Comparison of ENCODE assay signal across 38 cellular contexts in genomic region chr6:132381381-132381780, GRCh38. TPM values are rescaled to one million over a fixed set of nuclear protein-coding genes. Genes with fewer than 3 reads are reported as not detected.
"Had no signal": no experiment of that assay in that cellular context is flagged by ENCODE, and none has a peak within 500 bp of the region (broad histone marks: within the 10 kb centered on the region; RNA-seq: fewer than 3 reads in every experiment).

No MANE protein-coding gene starts in this region.

- H3K4me1 ChIP-seq: ascending aorta had no signal

- H3K27ac Mint-ChIP-seq: activated B cell treated with CpG ODN at 0.5 μM for 24 hours; activated CD4-positive, alpha-beta memory T cell treated with anti-CD3 and anti-CD28 coated beads for 36 hours; activated CD4-positive, alpha-beta T cell treated with anti-CD3 and anti-CD28 coated beads, Interleukin-2, amount 10 ng/mL, durations not matched to agents 24 days and 14 days; activated CD8-positive, alpha-beta T cell treated with anti-CD3 and anti-CD28 coated beads for 36 hours; activated naive CD4-positive, alpha-beta T cell treated with anti-CD3 and anti-CD28 coated beads for 36 hours; activated naive CD4-positive, alpha-beta T cell treated with anti-CD3 and anti-CD28 coated beads, Interleukin-2, amount 50 U/mL, for 72 hours; activated naive CD8-positive, alpha-beta T cell treated with anti-CD3 and anti-CD28 coated beads for 36 hours; activated T-cell treated with anti-CD3 and anti-CD28 coated beads, Interleukin-2, amount 50 U/mL, for 72 hours; activated T-helper 1 cell treated with anti-CD3 and anti-CD28 coated beads, Interleukin-12 subunit alpha, Interleukin-12 subunit beta, Interleukin-2, Interleukin-4 antibody, amounts not matched to agents 30 ng/mL and 10 ng/mL and 1 ng/mL, durations not matched to agents 14 hours and 24 hours and 36 hours; activated T-helper 17 cell treated with anti-CD3 and anti-CD28 coated beads, Interleukin-2, amount 50 U/mL, for 72 hours; T-helper 1 cell treated with Interleukin-12 subunit alpha and Interleukin-12 subunit beta and Interleukin-4 antibody, amounts not matched to agents 30 μg/mL and 1 μg/mL, for 36 hours; T-helper 2 cell treated with Interferon-gamma antibody and Interleukin-4, amounts not matched to agents 5 μg/mL and 100 μg/mL, for 36 hours had no signal

- H3K36me3 Mint-ChIP-seq: activated CD4-positive, alpha-beta memory T cell treated with anti-CD3 and anti-CD28 coated beads for 36 hours; activated naive CD4-positive, alpha-beta T cell treated with anti-CD3 and anti-CD28 coated beads, Interleukin-2, amount 50 U/mL, for 72 hours; activated naive CD8-positive, alpha-beta T cell treated with anti-CD3 and anti-CD28 coated beads for 36 hours had no signal

- H3K4me3 ChIP-seq: ascending aorta, cardiac muscle cell had no signal

- H3K9me3 Mint-ChIP-seq: activated CD4-positive, alpha-beta memory T cell treated with anti-CD3 and anti-CD28 coated beads for 36 hours; activated CD4-positive, alpha-beta T cell treated with anti-CD3 and anti-CD28 coated beads, Interleukin-2, amount 10 ng/mL, durations not matched to agents 24 days and 14 days; activated CD8-positive, alpha-beta T cell treated with anti-CD3 and anti-CD28 coated beads for 36 hours; activated naive CD4-positive, alpha-beta T cell treated with anti-CD3 and anti-CD28 coated beads for 36 hours; activated naive CD8-positive, alpha-beta T cell treated with anti-CD3 and anti-CD28 coated beads for 36 hours; activated T-helper 17 cell treated with anti-CD3 and anti-CD28 coated beads, Interleukin-2, amount 50 U/mL, for 72 hours; central memory CD8-positive, alpha-beta T cell; T-helper 1 cell treated with Interleukin-12 subunit alpha and Interleukin-12 subunit beta and Interleukin-4 antibody, amounts not matched to agents 30 μg/mL and 1 μg/mL, for 36 hours; T-helper 2 cell treated with Interferon-gamma antibody and Interleukin-4, amounts not matched to agents 5 μg/mL and 100 μg/mL, for 36 hours had no signal

- H3K27me3 Mint-ChIP-seq: activated B cell treated with CpG ODN at 0.5 μM for 24 hours had no signal

- H3K4me1 Mint-ChIP-seq: activated CD4-positive, alpha-beta T cell treated with anti-CD3 and anti-CD28 coated beads, Interleukin-2, amount 10 ng/mL, durations not matched to agents 24 days and 14 days; activated naive CD8-positive, alpha-beta T cell treated with anti-CD3 and anti-CD28 coated beads for 36 hours; activated T-helper 17 cell treated with anti-CD3 and anti-CD28 coated beads, Interleukin-2, amount 50 U/mL, for 72 hours; brain; central memory CD8-positive, alpha-beta T cell had no signal

- FAIRE-seq: bronchial epithelial cell, TTC549 had no signal

- H3K4me3 Mint-ChIP-seq: activated B cell treated with CpG ODN at 0.5 μM for 24 hours; activated CD4-positive, alpha-beta memory T cell treated with anti-CD3 and anti-CD28 coated beads for 36 hours; activated CD4-positive, alpha-beta T cell treated with anti-CD3 and anti-CD28 coated beads, Interleukin-2, amount 10 ng/mL, durations not matched to agents 24 days and 14 days; activated CD8-positive, alpha-beta T cell treated with anti-CD3 and anti-CD28 coated beads for 36 hours; activated naive CD4-positive, alpha-beta T cell treated with anti-CD3 and anti-CD28 coated beads for 36 hours; activated naive CD8-positive, alpha-beta T cell treated with anti-CD3 and anti-CD28 coated beads for 36 hours; activated T-cell treated with anti-CD3 and anti-CD28 coated beads, Interleukin-2, amount 50 U/mL, for 4 hours; activated T-cell treated with anti-CD3 and anti-CD28 coated beads, Interleukin-2, amount 50 U/mL, for 72 hours; activated T-helper 1 cell treated with anti-CD3 and anti-CD28 coated beads, Interleukin-12 subunit alpha, Interleukin-12 subunit beta, Interleukin-2, Interleukin-4 antibody, amounts not matched to agents 30 ng/mL and 10 ng/mL and 1 ng/mL, durations not matched to agents 14 hours and 24 hours and 36 hours; activated T-helper 17 cell treated with anti-CD3 and anti-CD28 coated beads, Interleukin-2, amount 50 U/mL, for 72 hours; brain; central memory CD8-positive, alpha-beta T cell; T-helper 1 cell treated with Interleukin-12 subunit alpha and Interleukin-12 subunit beta and Interleukin-4 antibody, amounts not matched to agents 30 μg/mL and 1 μg/mL, for 36 hours; T-helper 2 cell treated with Interferon-gamma antibody and Interleukin-4, amounts not matched to agents 5 μg/mL and 100 μg/mL, for 36 hours had no signal

- H3K27me3 ChIP-seq: ascending aorta, cardiac muscle cell had no signal

- H3K9me3 ChIP-seq: ascending aorta had no signal

- DNase-seq: activated B cell treated with CpG ODN at 0.5 μM for 24 hours; activated CD4-positive, alpha-beta memory T cell treated with anti-CD3 and anti-CD28 coated beads for 36 hours; activated CD4-positive, alpha-beta T cell treated with anti-CD3 and anti-CD28 coated beads for 4 hours; activated CD4-positive, alpha-beta T cell treated with anti-CD3 and anti-CD28 coated beads, Interleukin-2, amount 10 ng/mL, durations not matched to agents 24 days and 14 days; activated CD4-positive, alpha-beta T cell treated with anti-CD3 and anti-CD28 coated beads, Interleukin-2, amount 50 U/mL, for 1 hour; activated CD4-positive, alpha-beta T cell treated with anti-CD3 and anti-CD28 coated beads, Interleukin-2, amount 50 U/mL, for 4 hours; activated CD4-positive, CD25-positive, alpha-beta regulatory T cell treated with anti-CD3 and anti-CD28 coated beads, Interleukin-2, amount 50 U/mL, for 72 hours; activated CD8-positive, alpha-beta memory T cell treated with anti-CD3 and anti-CD28 coated beads, Interleukin-2, amount 50 U/mL, for 4 hours; activated CD8-positive, alpha-beta T cell treated with anti-CD3 and anti-CD28 coated beads for 36 hours; activated effector memory CD4-positive, alpha-beta T cell treated with anti-CD3 and anti-CD28 coated beads, Interleukin-2, amount 50 U/mL, for 16 hours; activated gamma-delta T cell treated with Interleukin-2 at 50 U/mL for 16 hours; activated naive CD4-positive, alpha-beta T cell; activated naive CD4-positive, alpha-beta T cell treated with anti-CD3 and anti-CD28 coated beads for 36 hours; activated naive CD4-positive, alpha-beta T cell treated with anti-CD3 and anti-CD28 coated beads, Interleukin-2, amount 50 U/mL, for 16 hours; activated naive CD8-positive, alpha-beta T cell treated with anti-CD3 and anti-CD28 coated beads for 36 hours; activated T-cell treated with anti-CD3 and anti-CD28 coated beads for 4 hours; activated T-cell treated with anti-CD3 and anti-CD28 coated beads, Interleukin-2, amount 50 U/mL, for 1 hour; activated T-cell treated with anti-CD3 and anti-CD28 coated beads, Interleukin-2, amount 50 U/mL, for 4 hours; activated T-cell treated with anti-CD3 and anti-CD28 coated beads, Interleukin-2, amount 50 U/mL, for 72 hours; amygdala; anterior cingulate cortex; caudate nucleus; cerebellar nuclear complex; T-helper 1 cell; T-helper 2 cell; T-helper 9 cell had no signal

- H3K27ac ChIP-seq: ascending aorta, cardiac muscle cell, VCaP had no signal

- ATAC-seq: activated CD8-positive, alpha-beta T cell treated with anti-CD3 and anti-CD28 coated beads for 36 hours; activated naive CD4-positive, alpha-beta T cell treated with anti-CD3 and anti-CD28 coated beads, Interleukin-2, amount 50 U/mL, for 72 hours; activated T-cell treated with anti-CD3 and anti-CD28 coated beads, Interleukin-2, amount 50 U/mL, for 4 hours; activated T-cell treated with anti-CD3 and anti-CD28 coated beads, Interleukin-2, amount 50 U/mL, for 72 hours; activated T-helper 17 cell treated with anti-CD3 and anti-CD28 coated beads, Interleukin-2, amount 50 U/mL, for 72 hours had no signal

- H3K36me3 ChIP-seq: ascending aorta, cardiac muscle cell had no signal

RNA-seq across cellular contexts. Expression of gene MOXD1, which starts 19.9 kb away (rescaled TPM):
- total RNA-seq: activated CD4-positive, alpha-beta memory T cell treated with anti-CD3 and anti-CD28 coated beads for 36 hours; activated CD4-positive, alpha-beta T cell treated with anti-CD3 and anti-CD28 coated beads, Interleukin-2, amount 10 ng/mL, durations not matched to agents 24 days and 14 days; activated CD8-positive, alpha-beta T cell treated with anti-CD3 and anti-CD28 coated beads for 36 hours; activated naive CD4-positive, alpha-beta T cell treated with anti-CD3 and anti-CD28 coated beads for 36 hours; activated naive CD8-positive, alpha-beta T cell treated with anti-CD3 and anti-CD28 coated beads for 36 hours; activated T-cell treated with anti-CD3 and anti-CD28 coated beads, Interleukin-2, amount 50 U/mL, for 4 hours; activated T-cell treated with anti-CD3 and anti-CD28 coated beads, Interleukin-2, amount 50 U/mL, for 72 hours; activated T-helper 17 cell treated with anti-CD3 and anti-CD28 coated beads, Interleukin-2, amount 50 U/mL, for 72 hours had no signal
